1 cellular context compared by ENCODE assay signal in the genomic region with DNA sequence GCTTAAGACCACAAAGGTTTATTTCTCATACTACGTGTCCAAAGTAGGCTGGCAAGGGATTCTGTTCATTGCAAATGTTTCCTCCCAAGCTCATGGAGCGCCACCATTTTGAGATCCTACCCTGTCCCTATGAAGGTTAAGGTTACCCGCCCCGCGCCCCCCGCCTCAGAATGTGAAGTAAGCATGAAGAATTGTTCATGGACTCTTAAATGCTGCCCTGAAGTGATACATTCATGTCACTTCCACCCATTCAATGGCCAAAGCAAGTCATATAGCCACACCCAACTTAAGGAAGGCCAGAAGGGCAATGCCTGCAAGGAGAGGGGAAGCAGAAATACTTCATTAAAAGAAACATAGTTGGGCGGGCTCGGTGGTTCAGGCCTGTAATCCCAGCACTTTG.
TF ChIP-seq lines count a peak whose summit lies in the region.

No MANE protein-coding gene starts in this region.

TF ChIP-seq in K562, 482 proteins besides CTCF, POLR2A, EP300 and RAD21:
- TF ChIP-seq, protein P1, sequence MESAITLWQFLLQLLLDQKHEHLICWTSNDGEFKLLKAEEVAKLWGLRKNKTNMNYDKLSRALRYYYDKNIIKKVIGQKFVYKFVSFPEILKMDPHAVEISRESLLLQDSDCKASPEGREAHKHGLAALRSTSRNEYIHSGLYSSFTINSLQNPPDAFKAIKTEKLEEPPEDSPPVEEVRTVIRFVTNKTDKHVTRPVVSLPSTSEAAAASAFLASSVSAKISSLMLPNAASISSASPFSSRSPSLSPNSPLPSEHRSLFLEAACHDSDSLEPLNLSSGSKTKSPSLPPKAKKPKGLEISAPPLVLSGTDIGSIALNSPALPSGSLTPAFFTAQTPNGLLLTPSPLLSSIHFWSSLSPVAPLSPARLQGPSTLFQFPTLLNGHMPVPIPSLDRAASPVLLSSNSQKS (CRISPR knock-in tag; IDR thresholded peaks at IDR 0.05), result no peak
- TF ChIP-seq, protein P2, sequence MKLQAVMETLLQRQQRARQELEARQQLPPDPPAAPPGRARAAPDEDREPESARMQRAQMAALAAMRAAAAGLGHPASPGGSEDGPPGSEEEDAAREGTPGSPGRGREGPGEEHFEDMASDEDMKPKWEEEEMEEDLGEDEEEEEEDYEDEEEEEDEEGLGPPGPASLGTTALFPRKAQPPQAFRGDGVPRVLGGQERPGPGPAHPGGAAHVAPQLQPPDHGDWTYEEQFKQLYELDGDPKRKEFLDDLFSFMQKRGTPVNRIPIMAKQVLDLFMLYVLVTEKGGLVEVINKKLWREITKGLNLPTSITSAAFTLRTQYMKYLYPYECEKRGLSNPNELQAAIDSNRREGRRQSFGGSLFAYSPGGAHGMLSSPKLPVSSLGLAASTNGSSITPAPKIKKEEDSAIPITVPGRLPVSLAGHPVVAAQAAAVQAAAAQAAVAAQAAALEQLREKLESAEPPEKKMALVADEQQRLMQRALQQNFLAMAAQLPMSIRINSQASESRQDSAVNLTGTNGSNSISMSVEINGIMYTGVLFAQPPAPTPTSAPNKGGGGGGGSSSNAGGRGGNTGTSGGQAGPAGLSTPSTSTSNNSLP (IDR thresholded peaks at IDR 0.05; ENCODE audit: borderline replicate concordance, low read depth, low read length), result no peak
